ENCODE assay signal across 16 cellular contexts in genomic region chr3:180402463-180403073, GRCh38.
DNase-seq lines count a peak whose midpoint lies in the region; ATAC-seq lines count a peak whose summit lies in the region.
"Had no signal": no experiment of that assay in that cellular context is flagged by ENCODE, and none has a peak within 500 bp of the region (broad histone marks: within the 10 kb centered on the region; RNA-seq: fewer than 3 reads in every experiment).

No MANE protein-coding gene starts in this region.

- no peaks in the 10 kb centered on the region for H3K9me3 Mint-ChIP-seq in stimulated activated memory B cell treated with anti-CD40 and anti-IgM and Interleukin-4, amounts not matched to agents 10 μg/mL and 1 μg/mL and 100 μg/mL, for 72 hours
- no peaks in the 10 kb centered on the region for H3K9me3 Mint-ChIP-seq in activated T-cell treated with anti-CD3 and anti-CD28 coated beads, Interleukin-2, amount 50 U/mL, for 4 hours
- H3K9me3 Mint-ChIP-seq: activated naive CD4-positive, alpha-beta T cell treated with anti-CD3 and anti-CD28 coated beads, Interleukin-2, amount 50 U/mL, for 24 hours; H9; IgD-negative memory B cell had no signal

- H3K4me3 Mint-ChIP-seq in stimulated activated memory B cell treated with anti-CD40 and anti-IgM and Interleukin-4, amounts not matched to agents 10 μg/mL and 1 μg/mL and 100 μg/mL, for 72 hours: no peak overlapping the region
- H3K4me3 Mint-ChIP-seq in activated T-cell treated with anti-CD3 and anti-CD28 coated beads, Interleukin-2, amount 50 U/mL, for 4 hours: no peak overlapping the region
- H3K4me3 Mint-ChIP-seq: activated naive CD4-positive, alpha-beta T cell treated with anti-CD3 and anti-CD28 coated beads, Interleukin-2, amount 50 U/mL, for 24 hours; H9; IgD-negative memory B cell had no signal

- no peak overlapping the region for H3K27ac Mint-ChIP-seq in stimulated activated memory B cell treated with anti-CD40 and anti-IgM and Interleukin-4, amounts not matched to agents 10 μg/mL and 1 μg/mL and 100 μg/mL, for 72 hours
- H3K27ac Mint-ChIP-seq: activated naive CD4-positive, alpha-beta T cell treated with anti-CD3 and anti-CD28 coated beads, Interleukin-2, amount 50 U/mL, for 24 hours; H9; IgD-negative memory B cell had no signal

- peak; percentile 66 for ATAC-seq in GM19023 (IDR thresholded peaks at IDR 0.05; ENCODE audit: unreplicated experiment)
- peak; percentile 66 for ATAC-seq in HG02678 (IDR thresholded peaks at IDR 0.05; ENCODE audit: unreplicated experiment)
- peak; percentile 82 for ATAC-seq in HG03571 (IDR thresholded peaks at IDR 0.05; ENCODE audit: unreplicated experiment)
- peak; percentile 9 for ATAC-seq in stimulated activated memory B cell treated with anti-CD40 and anti-IgM and Interleukin-4, amounts not matched to agents 10 μg/mL and 1 μg/mL and 100 μg/mL, for 72 hours
- ATAC-seq in activated T-cell treated with anti-CD3 and anti-CD28 coated beads, Interleukin-2, amount 50 U/mL, for 4 hours: no peak

- DNase-seq in mesenteric fat pad (ENCODE audit: low spot score) (no peak), DMS153 (lab: John Stamatoyannopoulos, UW) (no peak)
- no peak for DNase-seq in activated T-cell treated with anti-CD3 and anti-CD28 coated beads, Interleukin-2, amount 50 U/mL, for 4 hours
- DNase-seq: activated CD4-positive, CD25-positive, alpha-beta regulatory T cell; activated CD8-positive, alpha-beta memory T cell treated with anti-CD3 and anti-CD28 coated beads, Interleukin-2, amount 50 U/mL, for 4 hours; C1 segment of cervical spinal cord; H9; NCI-H1092; spleen; T-helper 1 cell had no signal

- H3K36me3 Mint-ChIP-seq in stimulated activated memory B cell treated with anti-CD40 and anti-IgM and Interleukin-4, amounts not matched to agents 10 μg/mL and 1 μg/mL and 100 μg/mL, for 72 hours: no peaks in the 10 kb centered on the region
- H3K36me3 Mint-ChIP-seq in activated T-cell treated with anti-CD3 and anti-CD28 coated beads, Interleukin-2, amount 50 U/mL, for 4 hours (ENCODE audit: insufficient read depth): no peaks in the 10 kb centered on the region
- H3K36me3 Mint-ChIP-seq: activated naive CD4-positive, alpha-beta T cell treated with anti-CD3 and anti-CD28 coated beads, Interleukin-2, amount 50 U/mL, for 24 hours; IgD-negative memory B cell had no signal

- no peaks in the 10 kb centered on the region for H3K27me3 Mint-ChIP-seq in stimulated activated memory B cell treated with anti-CD40 and anti-IgM and Interleukin-4, amounts not matched to agents 10 μg/mL and 1 μg/mL and 100 μg/mL, for 72 hours
- no peaks in the 10 kb centered on the region for H3K27me3 Mint-ChIP-seq in activated T-cell treated with anti-CD3 and anti-CD28 coated beads, Interleukin-2, amount 50 U/mL, for 4 hours (ENCODE audit: low read depth)
- H3K27me3 Mint-ChIP-seq: activated naive CD4-positive, alpha-beta T cell treated with anti-CD3 and anti-CD28 coated beads, Interleukin-2, amount 50 U/mL, for 24 hours; IgD-negative memory B cell had no signal

- no peaks in the 10 kb centered on the region for H3K4me1 Mint-ChIP-seq in stimulated activated memory B cell treated with anti-CD40 and anti-IgM and Interleukin-4, amounts not matched to agents 10 μg/mL and 1 μg/mL and 100 μg/mL, for 72 hours
- no peaks in the 10 kb centered on the region for H3K4me1 Mint-ChIP-seq in activated T-cell treated with anti-CD3 and anti-CD28 coated beads, Interleukin-2, amount 50 U/mL, for 4 hours (ENCODE audit: low read depth)
- H3K4me1 Mint-ChIP-seq: activated naive CD4-positive, alpha-beta T cell treated with anti-CD3 and anti-CD28 coated beads, Interleukin-2, amount 50 U/mL, for 24 hours; H9; IgD-negative memory B cell had no signal

Comparison
In these comparisons a context has a peak if more than half of its experiments do, and no peak if none do; other contexts are left out.
1. ATAC-seq: peak in GM19023 (single experiment), HG02678 (single experiment), HG03571 (single experiment) and stimulated activated memory B cell treated with anti-CD40 and anti-IgM and Interleukin-4, amounts not matched to agents 10 μg/mL and 1 μg/mL and 100 μg/mL, for 72 hours (single experiment); none in activated T-cell treated with anti-CD3 and anti-CD28 coated beads, Interleukin-2, amount 50 U/mL, for 4 hours (0 of 2).